In the genomic region with DNA sequence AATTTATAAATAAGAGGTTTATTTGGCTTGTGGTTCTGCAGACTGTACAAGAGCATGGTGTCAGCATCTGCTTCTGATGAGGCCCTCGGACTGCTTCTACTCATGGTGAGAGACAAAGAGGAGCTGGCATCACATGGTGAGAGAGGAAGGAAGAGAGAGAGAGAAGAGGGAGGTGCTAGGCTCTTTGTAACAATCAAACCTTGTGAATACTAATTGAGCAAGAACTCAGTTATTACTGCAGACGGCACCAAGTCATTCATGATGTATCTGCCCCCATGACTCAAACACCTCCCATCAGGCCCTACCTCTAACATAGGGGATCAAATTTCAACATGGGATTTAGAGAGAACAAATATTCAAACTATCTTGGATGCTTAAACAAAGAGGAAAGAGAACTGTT, we compare ENCODE assay signal across 13 cellular contexts. TPM values are rescaled to one million over a fixed set of nuclear protein-coding genes. Genes with fewer than 3 reads are reported as not detected.
DNase-seq lines count a peak whose midpoint lies in the region; ATAC-seq, FAIRE-seq and TF ChIP-seq lines count a peak whose summit lies in the region.
"Had no signal": no experiment of that assay in that cellular context is flagged by ENCODE, and none has a peak within 500 bp of the region (broad histone marks: within the 10 kb centered on the region; RNA-seq: fewer than 3 reads in every experiment).

No MANE protein-coding gene starts in this region.

- no peaks in the 10 kb centered on the region for H3K9me2 ChIP-seq in GM23248 (ENCODE audit: insufficient read depth)

- no peak for TF ChIP-seq RAD21 in HepG2 (CRISPR knock-in tag; IDR thresholded peaks at IDR 0.05)

- TF ChIP-seq CTCF in fibroblast of the aortic adventitia (IDR thresholded peaks at IDR 0.05; ENCODE audit: insufficient read depth, low read length), result no peak
- TF ChIP-seq CTCF in HepG2 (CRISPR knock-in tag; IDR thresholded peaks at IDR 0.05), result no peak
- no peak for TF ChIP-seq CTCF in chondrocyte (IDR thresholded peaks at IDR 0.05)

- CTCF ChIA-PET in HepG2 (lab: Yijun Ruan, JAX; ENCODE audit: low intra/inter-chr PET ratio, low total read pairs), result no interaction called here

- intact Hi-C loops in HepG2 (cut with micrococcal nuclease; ENCODE audit: unreplicated experiment), result no loop called here

- no peak for TF ChIP-seq POLR2A in HepG2 (IDR thresholded peaks at IDR 0.05; ENCODE audit: insufficient read depth in 1 of 2, low read depth in 2 of 2, low read length in 2 of 2)

- H3K27me3 Mint-ChIP-seq in T-helper 2 cell treated with Interferon-gamma antibody and Interleukin-4, amounts not matched to agents 5 μg/mL and 100 μg/mL, for 36 hours (ENCODE audit: low read depth), result no peaks in the 10 kb centered on the region
- peaks cover 13% of the 10 kb centered on the region for H3K27me3 Mint-ChIP-seq in chondrocyte (ENCODE audit: low read depth)

- H3K4me3 Mint-ChIP-seq in T-helper 2 cell treated with Interferon-gamma antibody and Interleukin-4, amounts not matched to agents 5 μg/mL and 100 μg/mL, for 36 hours, result peak overlapping the region; percentile 78
- no peak overlapping the region for H3K4me3 Mint-ChIP-seq in chondrocyte (ENCODE audit: unreplicated experiment)
- H3K4me3 Mint-ChIP-seq: WTC11 had no signal

- POLR2A ChIA-PET in HepG2 (lab: Yijun Ruan, JAX), result no interaction called here

- no peak for ATAC-seq in HepG2
- ATAC-seq: WTC11 had no signal

- no peak overlapping the region for H3K9ac ChIP-seq in GM23248
- H3K9ac ChIP-seq in HepG2 (ENCODE audit: insufficient read depth, low read depth, low read length), result no peak overlapping the region

- H4K20me1 ChIP-seq in GM23248 (ENCODE audit: insufficient read depth) (no peaks in the 10 kb centered on the region), HepG2 (ENCODE audit: insufficient read depth, low read length) (no peaks in the 10 kb centered on the region)

- no peak for FAIRE-seq in HepG2 (lab: Jason Lieb, UNC)

- H3K79me2 ChIP-seq in GM23248 (ENCODE audit: insufficient read depth) (no peaks in the 10 kb centered on the region), HepG2 (ENCODE audit: insufficient read depth, low read length) (no peaks in the 10 kb centered on the region)

- peaks cover 16% of the 10 kb centered on the region for H3K36me3 Mint-ChIP-seq in T-helper 2 cell treated with Interferon-gamma antibody and Interleukin-4, amounts not matched to agents 5 μg/mL and 100 μg/mL, for 36 hours (ENCODE audit: low read depth)
- H3K36me3 Mint-ChIP-seq in chondrocyte (ENCODE audit: low read depth), result no peaks in the 10 kb centered on the region
- H3K36me3 Mint-ChIP-seq: WTC11 had no signal

- H3K9me3 Mint-ChIP-seq in T-helper 2 cell treated with Interferon-gamma antibody and Interleukin-4, amounts not matched to agents 5 μg/mL and 100 μg/mL, for 36 hours, result peaks cover 7% of the 10 kb centered on the region
- H3K9me3 Mint-ChIP-seq in chondrocyte (ENCODE audit: low read depth), result no peaks in the 10 kb centered on the region

- H3K4me2 ChIP-seq in GM23248 (ENCODE audit: unreplicated experiment) (no peak overlapping the region), HepG2 (ENCODE audit: low read depth, low read length) (no peak overlapping the region)

- no peaks in the 10 kb centered on the region for H3F3A ChIP-seq in GM23248 (ENCODE audit: insufficient read depth)

- TF ChIP-seq EP300 in HepG2 (IDR thresholded peaks at IDR 0.05; ENCODE audit: low read depth in 2 of 2, low read length in 2 of 2) (no peak), HepG2 (CRISPR knock-in tag; IDR thresholded peaks at IDR 0.05; ENCODE audit: borderline replicate concordance) (no peak)

- no peaks in the 10 kb centered on the region for H3K9me3 ChIP-seq in GM23248 (ENCODE audit: low read depth)
- H3K9me3 ChIP-seq in HepG2 (ENCODE audit: low read length), result no peaks in the 10 kb centered on the region
- H3K9me3 ChIP-seq: right atrium auricular region had no signal

- no peaks in the 10 kb centered on the region for H3K36me3 ChIP-seq in GM23248 (ENCODE audit: low read depth)
- no peaks in the 10 kb centered on the region for H3K36me3 ChIP-seq in HepG2 (replicated peaks in 1 of 2; ENCODE audit: control insufficient read depth in 1 of 2, insufficient read depth in 2 of 2, low read length in 2 of 2)
- H3K36me3 ChIP-seq: right atrium auricular region had no signal

- H3K4me3 ChIP-seq in GM23248 (no peak overlapping the region), fibroblast of the aortic adventitia (ENCODE audit: low read depth, low read length) (no peak overlapping the region), HepG2 (replicated peaks in 1 of 3; ENCODE audit: insufficient read depth in 1 of 3, low read depth in 2 of 3, low read length in 3 of 3) (no peak overlapping the region)
- H3K4me3 ChIP-seq: right atrium auricular region had no signal

- in situ Hi-C loops in GM23248 (cut with MboI) (no loop called here), HepG2 (cut with HindIII; ENCODE audit: extremely low pct_ligation_motif_present, low pct_unique_long_range_greater_than_20kb) (no loop called here)

- DNase-seq in AG08395 (ENCODE audit: low spot score) (peak; percentile 6), GM23248 (peak; percentile 69), fibroblast of the aortic adventitia (ENCODE audit: low read depth) (peak; percentile 3), NCI-H187 treated with DMSO at 0.1 percent for 48 hours (lab: John Stamatoyannopoulos, UW) (no peak), HepG2 (ENCODE audit: low spot score) (no peak), chondrocyte (ENCODE audit: low spot score) (no peak), cerebellar nuclear complex (lab: John Stamatoyannopoulos, UW) (no peak)
- no peak for DNase-seq in T-helper 2 cell treated with Interferon-gamma antibody and Interleukin-4, amounts not matched to agents 5 μg/mL and 100 μg/mL, for 36 hours (ENCODE audit: low spot score)
- DNase-seq: GOT3, trophoblast cell had no signal

- H3K4me1 Mint-ChIP-seq in T-helper 2 cell treated with Interferon-gamma antibody and Interleukin-4, amounts not matched to agents 5 μg/mL and 100 μg/mL, for 36 hours (ENCODE audit: low read depth), result peaks cover 80% of the 10 kb centered on the region
- H3K4me1 Mint-ChIP-seq in chondrocyte (ENCODE audit: low read depth), result no peaks in the 10 kb centered on the region

- H3K4me1 ChIP-seq in GM23248 (ENCODE audit: insufficient read depth) (no peaks in the 10 kb centered on the region), HepG2 (ENCODE audit: insufficient read depth, low read length) (no peaks in the 10 kb centered on the region)
- H3K4me1 ChIP-seq: right atrium auricular region had no signal

- H3K27me3 ChIP-seq in GM23248 (replicated peaks; ENCODE audit: insufficient read depth) (peaks cover 11% of the 10 kb centered on the region; the same call in 1 of the 2 replicates), HepG2 (ENCODE audit: control insufficient read depth in 1 of 2, insufficient read depth in 2 of 2, low read length in 2 of 2) (peaks cover 0 to 14% of the 10 kb centered on the region in 2 experiments; a peak in 1 of 5 replicates)
- H3K27me3 ChIP-seq: right atrium auricular region had no signal

- WGBS in GM23248 (ENCODE audit: low coverage in 1 of 2, low lambda C conversion rate in 2 of 2, missing lambda C conversion rate in 2 of 2), 2 experiments, result 0 to 4% methylated on average over 2 of the region's 2 CpGs
- 2% methylated on average over 2 of the region's 2 CpGs for WGBS in HepG2 (ENCODE audit: low lambda C conversion rate)

- H3K27ac Mint-ChIP-seq in T-helper 2 cell treated with Interferon-gamma antibody and Interleukin-4, amounts not matched to agents 5 μg/mL and 100 μg/mL, for 36 hours, result peak overlapping the region; percentile 85
- H3K27ac Mint-ChIP-seq in chondrocyte (ENCODE audit: unreplicated experiment), result no peak overlapping the region
- H3K27ac Mint-ChIP-seq: WTC11 had no signal

- H2AFZ ChIP-seq in GM23248, result 0 out of 2 replicates have a peak overlapping the region, but pooled peaks have one; percentile 14
- no peak overlapping the region for H2AFZ ChIP-seq in HepG2 (ENCODE audit: low read length)

- no TSS peak for BruUV-seq in HepG2 (replicated peaks; lab: Mats Ljungman, UMichigan)

- no peak overlapping the region for H3K27ac ChIP-seq in GM23248
- H3K27ac ChIP-seq in HepG2 (ENCODE audit: extremely low read length, insufficient read depth, low read length), result no peak overlapping the region
- H3K27ac ChIP-seq: C4-2B, right atrium auricular region had no signal

RNA-seq across cellular contexts. Expression of a gene that starts 6.3 kb away (rescaled TPM):
- total RNA-seq in GM23248 (2014; rRNA removed; shearing (Covaris generic)), result not detected in 2 replicates
- polyA plus RNA-seq in GM23248 (2016; fragmentation: Nextera tagmentation; extraction: Ambion mirVana) (not detected in 2 replicates), HepG2 (2011; rRNA removed) (not detected in 2 replicates)
- total RNA-seq in fibroblast of the aortic adventitia (ENCODE audit: low replicate concordance) (not detected in 2 replicates), HepG2 (2016; rRNA removed; fragmentation: Illumina TruSeq; extraction: Trizol) (not detected in 2 replicates), chondrocyte (not detected in 3 replicates)
- not detected in 2 replicates for total RNA-seq in HepG2 (2016; cell fraction: cytosol; rRNA removed; fragmentation: Illumina TruSeq; extraction: Trizol; ENCODE audit: low read depth)
- not detected in 2 replicates for total RNA-seq in HepG2 (2016; cell fraction: insoluble cytoplasmic fraction; rRNA removed; fragmentation: Illumina TruSeq; extraction: Trizol)
- total RNA-seq in HepG2 (2016; cell fraction: membrane; rRNA removed; fragmentation: Illumina TruSeq; extraction: Trizol), result not detected in 2 replicates
- not detected in 2 replicates for total RNA-seq in HepG2 (2016; cell fraction: nucleus; rRNA removed; fragmentation: Illumina TruSeq; extraction: Trizol)
- polyA plus RNA-seq in HepG2 (2011; cell fraction: cytosol; rRNA removed), result not detected in 2 replicates
- not detected in 2 replicates for polyA plus RNA-seq in HepG2 (2011; cell fraction: nucleus; rRNA removed)
- not detected in 2 replicates for polyA plus RNA-seq in HepG2 (2012)
- polyA plus RNA-seq in HepG2 (2016; cell fraction: cytosol; fragmentation: Illumina TruSeq; extraction: Trizol; ENCODE audit: low read depth), result not detected in 2 replicates
- not detected in 2 replicates for polyA plus RNA-seq in HepG2 (2016; cell fraction: insoluble cytoplasmic fraction; fragmentation: Illumina TruSeq; extraction: Trizol; ENCODE audit: low read depth)
- not detected in 2 replicates for polyA plus RNA-seq in HepG2 (2016; cell fraction: membrane; fragmentation: Illumina TruSeq; extraction: Trizol; ENCODE audit: low read depth)
- polyA plus RNA-seq in HepG2 (2016; cell fraction: nucleus; fragmentation: Illumina TruSeq; extraction: Trizol; ENCODE audit: insufficient read depth, low read depth), result not detected in 2 replicates
- polyA minus RNA-seq in HepG2 (2011; rRNA and poly(A)+ RNA removed; ENCODE audit: low replicate concordance), result not detected in 2 replicates
- polyA minus RNA-seq in HepG2 (2011; cell fraction: cytosol; rRNA and poly(A)+ RNA removed), result not detected in 2 replicates
- polyA minus RNA-seq in HepG2 (2011; cell fraction: nucleus; rRNA and poly(A)+ RNA removed), result not detected in 2 replicates
- total RNA-seq: right atrium auricular region, WTC11 had no signal

RNA-seq across cellular contexts. Expression of a gene that starts 44.1 kb away (rescaled TPM):
- total RNA-seq in GM23248 (2014; rRNA removed; shearing (Covaris generic)), result 0.38 and 0.54 TPM in 2 replicates
- polyA plus RNA-seq in GM23248 (2016; fragmentation: Nextera tagmentation; extraction: Ambion mirVana) (not detected in 2 replicates), HepG2 (2011; rRNA removed) (0.41 and 0.46 TPM in 2 replicates)
- total RNA-seq in fibroblast of the aortic adventitia (ENCODE audit: low replicate concordance) (0.90 TPM in 1 of 2 replicates, not detected in the other), HepG2 (2016; rRNA removed; fragmentation: Illumina TruSeq; extraction: Trizol) (0.98 and 1.4 TPM in 2 replicates), chondrocyte (0.58 to 2.7 TPM (median 1.6 TPM) in 3 replicates)
- 0.51 and 0.71 TPM in 2 replicates for total RNA-seq in HepG2 (2016; cell fraction: cytosol; rRNA removed; fragmentation: Illumina TruSeq; extraction: Trizol; ENCODE audit: low read depth)
- 0.61 and 0.85 TPM in 2 replicates for total RNA-seq in HepG2 (2016; cell fraction: insoluble cytoplasmic fraction; rRNA removed; fragmentation: Illumina TruSeq; extraction: Trizol)
- 2.2 and 2.6 TPM in 2 replicates for total RNA-seq in HepG2 (2016; cell fraction: membrane; rRNA removed; fragmentation: Illumina TruSeq; extraction: Trizol)
- 0.40 and 0.69 TPM in 2 replicates for total RNA-seq in HepG2 (2016; cell fraction: nucleus; rRNA removed; fragmentation: Illumina TruSeq; extraction: Trizol)
- 0.15 and 0.32 TPM in 2 replicates for polyA plus RNA-seq in HepG2 (2011; cell fraction: cytosol; rRNA removed)
- 0.52 and 0.58 TPM in 2 replicates for polyA plus RNA-seq in HepG2 (2011; cell fraction: nucleus; rRNA removed)
- 0.28 TPM in 1 of 2 replicates, not detected in the other for polyA plus RNA-seq in HepG2 (2012)
- 1.4 and 1.6 TPM in 2 replicates for polyA plus RNA-seq in HepG2 (2016; cell fraction: cytosol; fragmentation: Illumina TruSeq; extraction: Trizol; ENCODE audit: low read depth)
- 1.2 and 2.0 TPM in 2 replicates for polyA plus RNA-seq in HepG2 (2016; cell fraction: insoluble cytoplasmic fraction; fragmentation: Illumina TruSeq; extraction: Trizol; ENCODE audit: low read depth)
- 1.9 and 2.1 TPM in 2 replicates for polyA plus RNA-seq in HepG2 (2016; cell fraction: membrane; fragmentation: Illumina TruSeq; extraction: Trizol; ENCODE audit: low read depth)
- 3.3 and 4.5 TPM in 2 replicates for polyA plus RNA-seq in HepG2 (2016; cell fraction: nucleus; fragmentation: Illumina TruSeq; extraction: Trizol; ENCODE audit: insufficient read depth, low read depth)
- 0.09 and 0.12 TPM in 2 replicates for polyA minus RNA-seq in HepG2 (2011; rRNA and poly(A)+ RNA removed; ENCODE audit: low replicate concordance)
- polyA minus RNA-seq in HepG2 (2011; cell fraction: cytosol; rRNA and poly(A)+ RNA removed), result 0.69 and 1.1 TPM in 2 replicates
- polyA minus RNA-seq in HepG2 (2011; cell fraction: nucleus; rRNA and poly(A)+ RNA removed), result not detected in 2 replicates
- total RNA-seq: WTC11 had no signal

Comparison
In these comparisons a context has a peak if more than half of its experiments do, and no peak if none do; other contexts are left out.
1. DNase-seq: peak in AG08395 (single experiment), GM23248 (single experiment) and fibroblast of the aortic adventitia (single experiment); none in T-helper 2 cell treated with Interferon-gamma antibody and Interleukin-4, amounts not matched to agents 5 μg/mL and 100 μg/mL, for 36 hours (single experiment), NCI-H187 treated with DMSO at 0.1 percent for 48 hours (single experiment), HepG2 (single experiment), chondrocyte (single experiment) and cerebellar nuclear complex (0 of 2).